ENCODE assay signal across 22 cellular contexts in genomic region chr1:116762281-116762680, GRCh38. TPM values are rescaled to one million over a fixed set of nuclear protein-coding genes. Genes with fewer than 3 reads are reported as not detected.
DNase-seq lines count a peak whose midpoint lies in the region; ATAC-seq and TF ChIP-seq lines count a peak whose summit lies in the region.
"Had no signal": no experiment of that assay in that cellular context is flagged by ENCODE, and none has a peak within 500 bp of the region (broad histone marks: within the 10 kb centered on the region; RNA-seq: fewer than 3 reads in every experiment).

No MANE protein-coding gene starts in this region.

- intact Hi-C loops in activated CD4-positive, alpha-beta T cell treated with anti-CD3 and anti-CD28 coated beads for 36 hours (cut with DNase I, micrococcal nuclease) = loop anchor here in 1 of 2 experiments (2.0 to 5.0 kb wide), 3 partner anchors 65 to 240 kb away; partner anchors contain the start of gene CD101

- CTCF ChIA-PET in activated CD4-positive, alpha-beta T cell treated with anti-CD3 and anti-CD28 coated beads for 36 hours (lab: Charles Lee) = interaction anchor here (0.6 to 14.1 kb wide), 12 partner anchors 9 to 332 kb away, joined by 3 to 213 read pairs (median 18); partner anchors contain the start of gene CD2

- peak overlapping the region; percentile 100 for H3K27ac Mint-ChIP-seq in activated CD4-positive, alpha-beta T cell treated with anti-CD3 and anti-CD28 coated beads for 36 hours
- H3K27ac Mint-ChIP-seq in activated naive CD8-positive, alpha-beta T cell treated with anti-CD3 and anti-CD28 coated beads, Interleukin-2, amount 10 ng/mL, durations not matched to agents 7 days and 5 days = peak overlapping the region; percentile 96
- peak overlapping the region in 2 of 3 experiments; percentile 11 for H3K27ac Mint-ChIP-seq in nephron

- POLR2A ChIA-PET in activated CD4-positive, alpha-beta T cell treated with anti-CD3 and anti-CD28 coated beads for 36 hours (lab: Charles Lee) = interaction anchor here (0.8 to 11.5 kb wide), 14 partner anchors 7 to 298 kb away, joined by 3 to 482 read pairs (median 38); partner anchors contain the start of genes CD101, CD2 and TTF2
- POLR2A ChIA-PET in activated naive CD8-positive, alpha-beta T cell treated with anti-CD3 and anti-CD28 coated beads, Interleukin-2, amount 10 ng/mL, durations not matched to agents 7 days and 5 days (lab: Charles Lee) = interaction anchor here (1.3 to 17.3 kb wide), 9 partner anchors 8 to 295 kb away, joined by 4 to 316 read pairs (median 50); partner anchors contain the start of gene CD2

- DNase-seq in activated CD4-positive, alpha-beta T cell treated with anti-CD3 and anti-CD28 coated beads for 36 hours = no peak
- no peak for DNase-seq in activated CD4-positive, alpha-beta T cell treated with anti-CD3 and anti-CD28 coated beads, Interleukin-2, amount 50 U/mL, for 48 hours
- DNase-seq in NCI-H526 (lab: John Stamatoyannopoulos, UW) = peak; percentile 41 to 61
- DNase-seq in activated naive CD8-positive, alpha-beta T cell treated with anti-CD3 and anti-CD28 coated beads, Interleukin-2, amount 10 ng/mL, durations not matched to agents 7 days and 5 days = no peak
- no peak for DNase-seq in substantia nigra (lab: John Stamatoyannopoulos, UW)
- no peak for DNase-seq in NCI-H1105 (lab: John Stamatoyannopoulos, UW)
- DNase-seq: BE2C; dermis blood vessel endothelial cell; foreskin keratinocyte; hippocampal formation; kidney; NCI-H69; stimulated activated CD4-positive, alpha-beta T cell treated with anti-CD3 and anti-CD28 coated beads, Interleukin-1b, Interleukin-23, amount 100 ng/mL, for 48 hours had no signal

- H3K36me3 Mint-ChIP-seq in activated CD4-positive, alpha-beta T cell treated with anti-CD3 and anti-CD28 coated beads for 36 hours (ENCODE audit: low read depth) = peaks cover 98% of the 10 kb centered on the region
- peaks cover 83% of the 10 kb centered on the region for H3K36me3 Mint-ChIP-seq in activated naive CD8-positive, alpha-beta T cell treated with anti-CD3 and anti-CD28 coated beads, Interleukin-2, amount 10 ng/mL, durations not matched to agents 7 days and 5 days
- H3K36me3 Mint-ChIP-seq in nephron (ENCODE audit: low read depth) = no peaks in the 10 kb centered on the region

- ATAC-seq in activated CD4-positive, alpha-beta T cell treated with anti-CD3 and anti-CD28 coated beads for 36 hours = no peak
- ATAC-seq in activated naive CD8-positive, alpha-beta T cell treated with anti-CD3 and anti-CD28 coated beads, Interleukin-2, amount 10 ng/mL, durations not matched to agents 7 days and 5 days (ENCODE audit: low read depth) = no peak
- ATAC-seq in GM19324 (IDR thresholded peaks at IDR 0.05; ENCODE audit: low FRiP score, unreplicated experiment) = no peak
- ATAC-seq: foreskin keratinocyte, Right ventricle myocardium inferior had no signal

- no peaks in the 10 kb centered on the region for H3K27me3 Mint-ChIP-seq in activated CD4-positive, alpha-beta T cell treated with anti-CD3 and anti-CD28 coated beads for 36 hours
- no peaks in the 10 kb centered on the region for H3K27me3 Mint-ChIP-seq in activated naive CD8-positive, alpha-beta T cell treated with anti-CD3 and anti-CD28 coated beads, Interleukin-2, amount 10 ng/mL, durations not matched to agents 7 days and 5 days
- H3K27me3 Mint-ChIP-seq in nephron (ENCODE audit: low read depth) = no peaks in the 10 kb centered on the region

- peaks cover 76% of the 10 kb centered on the region for H3K4me1 Mint-ChIP-seq in activated CD4-positive, alpha-beta T cell treated with anti-CD3 and anti-CD28 coated beads for 36 hours
- H3K4me1 Mint-ChIP-seq in activated naive CD8-positive, alpha-beta T cell treated with anti-CD3 and anti-CD28 coated beads, Interleukin-2, amount 10 ng/mL, durations not matched to agents 7 days and 5 days = peaks cover 76% of the 10 kb centered on the region
- peaks cover 11% of the 10 kb centered on the region for H3K4me1 Mint-ChIP-seq in nephron

- H3K4me3 Mint-ChIP-seq in activated CD4-positive, alpha-beta T cell treated with anti-CD3 and anti-CD28 coated beads for 36 hours = peak overlapping the region; percentile 93
- H3K4me3 Mint-ChIP-seq in activated naive CD8-positive, alpha-beta T cell treated with anti-CD3 and anti-CD28 coated beads, Interleukin-2, amount 10 ng/mL, durations not matched to agents 7 days and 5 days = peak overlapping the region; percentile 83
- no peak overlapping the region for H3K4me3 Mint-ChIP-seq in nephron

- peaks cover 1% of the 10 kb centered on the region for H3K9me3 Mint-ChIP-seq in activated CD4-positive, alpha-beta T cell treated with anti-CD3 and anti-CD28 coated beads for 36 hours (ENCODE audit: low read depth)
- H3K9me3 Mint-ChIP-seq in activated naive CD8-positive, alpha-beta T cell treated with anti-CD3 and anti-CD28 coated beads, Interleukin-2, amount 10 ng/mL, durations not matched to agents 7 days and 5 days = no peaks in the 10 kb centered on the region
- no peaks in the 10 kb centered on the region for H3K9me3 Mint-ChIP-seq in nephron

- no peak overlapping the region for H3K27ac ChIP-seq in substantia nigra (ENCODE audit: low read depth, low read length, poor library complexity, severe bottlenecking)
- H3K27ac ChIP-seq: foreskin keratinocyte, VCaP had no signal

- TF ChIP-seq CTCF in nephron (IDR thresholded peaks at IDR 0.05; ENCODE audit: unreplicated experiment in 3 of 3) = no peak

RNA-seq across cellular contexts. Expression of gene CD2, which starts 8.1 kb away (rescaled TPM):
- 100 to 1,000 TPM; 287 to 291 TPM for total RNA-seq in activated CD4-positive, alpha-beta T cell treated with anti-CD3 and anti-CD28 coated beads for 36 hours
- total RNA-seq in activated naive CD8-positive, alpha-beta T cell treated with anti-CD3 and anti-CD28 coated beads, Interleukin-2, amount 10 ng/mL, durations not matched to agents 7 days and 5 days = 100 to 1,000 TPM; 227 to 229 TPM
- total RNA-seq: A172, dermis blood vessel endothelial cell, foreskin keratinocyte, G401, HT1080, LHCN-M2, lung microvascular endothelial cell had no signal

Comparison
In these comparisons a context has a peak if more than half of its experiments do, and no peak if none do; other contexts are left out.
1. DNase-seq: peak in NCI-H526 (2 of 2); none in activated CD4-positive, alpha-beta T cell treated with anti-CD3 and anti-CD28 coated beads for 36 hours (single experiment), activated CD4-positive, alpha-beta T cell treated with anti-CD3 and anti-CD28 coated beads, Interleukin-2, amount 50 U/mL, for 48 hours (0 of 2), activated naive CD8-positive, alpha-beta T cell treated with anti-CD3 and anti-CD28 coated beads, Interleukin-2, amount 10 ng/mL, durations not matched to agents 7 days and 5 days (single experiment), substantia nigra (0 of 49) and NCI-H1105 (single experiment).
2. H3K27ac Mint-ChIP-seq: peak in every context shown above with its lines; median percentile 100 in activated CD4-positive, alpha-beta T cell treated with anti-CD3 and anti-CD28 coated beads for 36 hours; 96 in activated naive CD8-positive, alpha-beta T cell treated with anti-CD3 and anti-CD28 coated beads, Interleukin-2, amount 10 ng/mL, durations not matched to agents 7 days and 5 days; 11 in nephron.
3. H3K4me3 Mint-ChIP-seq: peak in activated CD4-positive, alpha-beta T cell treated with anti-CD3 and anti-CD28 coated beads for 36 hours (single experiment) and activated naive CD8-positive, alpha-beta T cell treated with anti-CD3 and anti-CD28 coated beads, Interleukin-2, amount 10 ng/mL, durations not matched to agents 7 days and 5 days (single experiment); none in nephron (0 of 3).